Comparison of ENCODE assay signal across 8 cellular contexts in the genomic region with DNA sequence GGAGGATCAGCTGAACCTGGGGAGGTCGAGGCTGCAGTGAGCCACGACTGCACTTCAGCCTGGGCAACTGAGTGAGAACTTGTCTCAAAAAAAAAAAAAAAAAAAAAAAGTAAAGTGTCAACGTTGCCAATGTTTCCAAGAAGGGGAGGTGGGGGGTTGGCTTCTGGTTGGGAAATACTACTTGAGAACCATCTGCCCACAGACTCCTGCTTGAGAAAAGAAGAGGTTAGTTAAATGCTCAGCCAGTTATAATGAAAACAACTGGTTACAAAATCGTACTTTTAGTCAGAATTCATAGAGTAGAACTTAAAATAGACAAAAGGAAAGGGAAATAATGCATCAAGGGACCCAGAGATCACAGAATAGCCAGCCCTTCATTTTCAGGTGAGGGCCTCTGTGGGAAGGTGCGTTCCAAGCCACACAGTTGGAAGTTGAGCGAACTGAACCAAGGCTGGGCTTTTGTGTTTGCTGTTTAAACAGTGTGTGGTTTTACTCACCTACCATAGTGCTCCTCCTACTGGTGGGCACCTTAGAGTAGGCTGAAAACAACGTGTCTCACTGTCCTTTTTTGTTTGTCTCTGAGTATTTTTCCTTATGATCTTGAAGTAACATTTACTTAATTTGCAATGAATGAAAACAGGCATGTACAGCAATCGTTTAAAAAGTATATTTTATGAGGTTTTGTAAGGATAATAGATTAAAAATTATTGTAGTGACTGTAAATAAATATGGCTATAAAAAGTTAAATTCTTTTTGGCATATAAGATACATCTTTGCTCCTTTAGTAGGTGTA.
DNase-seq lines count a peak whose midpoint lies in the region; ATAC-seq and TF ChIP-seq lines count a peak whose summit lies in the region.

No MANE protein-coding gene starts in this region.

- H2AFZ ChIP-seq in DND-41 (ENCODE audit: low read depth, low read length), result peak overlapping the region; percentile 68
- peak overlapping the region; percentile 49 for H2AFZ ChIP-seq in KMS-11 (ENCODE audit: low read depth)

- peak overlapping the region in 1 of 2 experiments; percentile 26; a peak in 2 of 4 replicates for H3K4me3 ChIP-seq in DND-41 (ENCODE audit: low read depth in 1 of 2, low read length in 2 of 2)
- H3K4me3 ChIP-seq in KMS-11 (IDR thresholded peaks at IDR 0.05; ENCODE audit: insufficient read depth, low read depth, low read length), result no peak overlapping the region

- H3K9me3 Mint-ChIP-seq in glutamatergic neuron (ENCODE audit: unreplicated experiment), result peaks cover 1% of the 10 kb centered on the region

- peak overlapping the region; percentile 19 for H3K27ac Mint-ChIP-seq in glutamatergic neuron (ENCODE audit: unreplicated experiment)

- H3K9ac ChIP-seq in DND-41 (ENCODE audit: low read depth, low read length), result peak overlapping the region; percentile 52
- H3K9ac ChIP-seq in KMS-11, result peak overlapping the region; percentile 26; the same call in 1 of the 2 replicates

- peak; percentile 81 for ATAC-seq in DND-41 (ENCODE audit: insufficient read depth, low read depth)
- peak; percentile 51 for ATAC-seq in GM21723 (IDR thresholded peaks at IDR 0.05; ENCODE audit: unreplicated experiment)

- H3K9me3 ChIP-seq in DND-41 (ENCODE audit: insufficient read depth, low read length, severe bottlenecking), result no peaks in the 10 kb centered on the region

- peaks cover 73% of the 10 kb centered on the region for H3K4me1 ChIP-seq in DND-41 (ENCODE audit: insufficient read depth, low read length)
- H3K4me1 ChIP-seq in KMS-11 (ENCODE audit: low read depth, poor library complexity, severe bottlenecking), result peaks cover 84% of the 10 kb centered on the region

- H3K27me3 ChIP-seq in DND-41 (ENCODE audit: insufficient read depth, low read length, poor library complexity) (no peaks in the 10 kb centered on the region), KMS-11 (ENCODE audit: insufficient read depth, low read depth) (no peaks in the 10 kb centered on the region)

- DNase-seq in DND-41 (peak; percentile 83), SIG-M5 treated with dmso at 0.1 percent for 504 hours (lab: John Stamatoyannopoulos, UW; ENCODE audit: unreplicated experiment) (peak; percentile 100), glutamatergic neuron (peak; percentile 43), renal cortical epithelial cell (ENCODE audit: low read depth) (peak; percentile 89), dedifferentiated amniotic fluid mesenchymal stem cell (ENCODE audit: extremely low spot score) (no peak)
- peak; percentile 85 for DNase-seq in activated effector memory CD4-positive, alpha-beta T cell treated with anti-CD3 and anti-CD28 coated beads, Interleukin-2, amount 50 U/mL, for 16 hours

- no peaks in the 10 kb centered on the region for H3K36me3 Mint-ChIP-seq in glutamatergic neuron (ENCODE audit: unreplicated experiment)

- H3K79me2 ChIP-seq in DND-41 (ENCODE audit: insufficient read depth, low read length) (no peaks in the 10 kb centered on the region), KMS-11 (ENCODE audit: insufficient read depth, low read depth) (no peaks in the 10 kb centered on the region)

- TF ChIP-seq CTCF in DND-41 (IDR thresholded peaks at IDR 0.05; ENCODE audit: borderline replicate concordance, extremely low read depth, low read length, poor library complexity, severe bottlenecking), result peak; percentile 97
- TF ChIP-seq CTCF in KMS-11 (conservative IDR thresholded peaks at IDR 0.05; ENCODE audit: low read depth, low read length), result peak; percentile 92
- TF ChIP-seq CTCF in glutamatergic neuron (IDR thresholded peaks at IDR 0.05; ENCODE audit: partially characterized antibody, unreplicated experiment), result peak; percentile 53

- H3K27ac ChIP-seq in DND-41 (ENCODE audit: low read length) (peak overlapping the region; percentile 87), KMS-11 (peak overlapping the region; percentile 53)

- H3K4me3 Mint-ChIP-seq in glutamatergic neuron (ENCODE audit: unreplicated experiment), result no peak overlapping the region

- no peaks in the 10 kb centered on the region for H3K27me3 Mint-ChIP-seq in glutamatergic neuron (ENCODE audit: unreplicated experiment)

- H3K36me3 ChIP-seq in DND-41 (ENCODE audit: insufficient read depth, low read length) (no peaks in the 10 kb centered on the region), KMS-11 (ENCODE audit: insufficient read depth) (no peaks in the 10 kb centered on the region)

- peaks cover 32% of the 10 kb centered on the region for H3K4me1 Mint-ChIP-seq in glutamatergic neuron (ENCODE audit: low read depth, unreplicated experiment)

- peak overlapping the region; percentile 55 for H3K4me2 ChIP-seq in DND-41 (ENCODE audit: insufficient read depth, low read length)
- H3K4me2 ChIP-seq in KMS-11, result peak overlapping the region; percentile 80

- H4K20me1 ChIP-seq in DND-41 (ENCODE audit: insufficient read depth, low read length), result no peaks in the 10 kb centered on the region
- H4K20me1 ChIP-seq in KMS-11 (ENCODE audit: insufficient read depth), result no peaks in the 10 kb centered on the region
